8 cellular contexts compared by ENCODE assay signal in the genomic region with DNA sequence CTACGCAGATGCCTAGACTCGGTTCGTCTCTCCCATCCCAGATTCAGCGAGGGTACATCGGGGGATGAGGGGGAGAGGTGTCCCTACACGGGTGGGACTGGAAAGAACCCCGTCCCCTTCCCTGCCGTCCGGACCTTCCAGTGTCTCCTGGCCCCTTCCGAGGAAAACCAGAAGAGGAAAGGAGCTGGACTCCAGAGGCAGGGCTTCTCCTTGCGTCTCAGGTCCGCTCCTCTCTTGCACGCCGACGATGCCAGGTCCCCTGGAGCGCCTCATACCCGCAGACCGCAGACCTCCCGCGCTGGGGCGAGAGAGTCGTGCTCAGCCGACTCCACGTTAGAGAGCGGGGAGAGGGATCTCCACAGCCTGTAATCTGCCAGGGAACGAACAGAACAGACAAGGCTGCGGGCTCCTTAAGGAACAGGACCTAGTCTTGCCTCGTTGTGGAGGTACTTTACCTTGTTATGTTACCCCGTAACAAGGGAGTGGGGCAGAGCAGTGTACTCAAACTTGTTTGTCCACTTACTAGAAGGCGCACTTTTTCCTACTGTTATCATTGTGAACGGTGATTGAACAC. TPM values are rescaled to one million over a fixed set of nuclear protein-coding genes. Genes with fewer than 3 reads are reported as not detected.
DNase-seq lines count a peak whose midpoint lies in the region; ATAC-seq and TF ChIP-seq lines count a peak whose summit lies in the region.

No MANE protein-coding gene starts in this region.

- DNase-seq in NCI-H524 (lab: John Stamatoyannopoulos, UW), result peak; percentile 58 to 79
- DNase-seq in NCI-H524 treated with DMSO at 0.1 percent for 48 hours (lab: John Stamatoyannopoulos, UW), result no peak
- DNase-seq in NCI-H345 (lab: John Stamatoyannopoulos, UW), result peak; percentile 72
- peak; percentile 66 for DNase-seq in activated CD4-positive, alpha-beta memory T cell treated with anti-CD3 and anti-CD28 coated beads, Interleukin-2, amount 10 ng/mL, durations not matched to agents 7 days and 5 days
- DNase-seq in epithelial cell of esophagus (ENCODE audit: low read depth), result peak; percentile 73
- DNase-seq in myocyte (ENCODE audit: low read depth), result peak; percentile 84
- peak; percentile 48 for DNase-seq in stromal cell of bone marrow (ENCODE audit: low read depth)

- H3K4me1 Mint-ChIP-seq in activated CD4-positive, alpha-beta memory T cell treated with anti-CD3 and anti-CD28 coated beads, Interleukin-2, amount 10 ng/mL, durations not matched to agents 7 days and 5 days, result peaks cover 31% of the 10 kb centered on the region

- ATAC-seq in HG02884 (IDR thresholded peaks at IDR 0.05; ENCODE audit: unreplicated experiment), result peak; percentile 19

- peak overlapping the region; percentile 80 for H3K27ac Mint-ChIP-seq in activated CD4-positive, alpha-beta memory T cell treated with anti-CD3 and anti-CD28 coated beads, Interleukin-2, amount 10 ng/mL, durations not matched to agents 7 days and 5 days

- peak overlapping the region; percentile 72 for H3K4me3 ChIP-seq in epithelial cell of esophagus (ENCODE audit: low read length)

- peak overlapping the region; percentile 87 for H3K4me3 Mint-ChIP-seq in activated CD4-positive, alpha-beta memory T cell treated with anti-CD3 and anti-CD28 coated beads, Interleukin-2, amount 10 ng/mL, durations not matched to agents 7 days and 5 days

- H3K27me3 Mint-ChIP-seq in activated CD4-positive, alpha-beta memory T cell treated with anti-CD3 and anti-CD28 coated beads, Interleukin-2, amount 10 ng/mL, durations not matched to agents 7 days and 5 days, result peaks cover 20% of the 10 kb centered on the region

- CTCF ChIA-PET in activated CD4-positive, alpha-beta memory T cell treated with anti-CD3 and anti-CD28 coated beads, Interleukin-2, amount 10 ng/mL, durations not matched to agents 7 days and 5 days (lab: Charles Lee), result interaction anchor here (1.1 to 13.0 kb wide), 5 partner anchors 12 to 51 kb away, joined by 3 to 167 read pairs (median 5); no protein-coding TSS in a partner anchor

- H3K9me3 Mint-ChIP-seq in activated CD4-positive, alpha-beta memory T cell treated with anti-CD3 and anti-CD28 coated beads, Interleukin-2, amount 10 ng/mL, durations not matched to agents 7 days and 5 days, result no peaks in the 10 kb centered on the region

- POLR2A ChIA-PET in activated CD4-positive, alpha-beta memory T cell treated with anti-CD3 and anti-CD28 coated beads, Interleukin-2, amount 10 ng/mL, durations not matched to agents 7 days and 5 days (lab: Charles Lee), result interaction anchor here (1.0 to 4.5 kb wide), 4 partner anchors 8 to 51 kb away, joined by 3 to 21 read pairs (median 10); no protein-coding TSS in a partner anchor

- no peak for TF ChIP-seq CTCF in epithelial cell of esophagus (IDR thresholded peaks at IDR 0.05; ENCODE audit: insufficient read depth, low read depth, low read length, missing control alignments)

- H3K36me3 Mint-ChIP-seq in activated CD4-positive, alpha-beta memory T cell treated with anti-CD3 and anti-CD28 coated beads, Interleukin-2, amount 10 ng/mL, durations not matched to agents 7 days and 5 days (ENCODE audit: low read depth), result no peaks in the 10 kb centered on the region

RNA-seq across cellular contexts. Expression of gene IMPDH1, which starts 0.4 kb away (rescaled TPM):
- 10 to 100 TPM; 64.7 to 67.4 TPM for total RNA-seq in activated CD4-positive, alpha-beta memory T cell treated with anti-CD3 and anti-CD28 coated beads, Interleukin-2, amount 10 ng/mL, durations not matched to agents 7 days and 5 days
- total RNA-seq in myocyte, result 34.3 and 35.4 TPM in 2 replicates
- polyA plus RNA-seq in myocyte (2012), result 46.3 TPM

RNA-seq across cellular contexts. Expression of gene HILPDA, which starts 45.5 kb away (rescaled TPM):
- 10 to 100 TPM; 51.8 to 53.4 TPM for total RNA-seq in activated CD4-positive, alpha-beta memory T cell treated with anti-CD3 and anti-CD28 coated beads, Interleukin-2, amount 10 ng/mL, durations not matched to agents 7 days and 5 days
- total RNA-seq in myocyte, result 7.3 and 10.0 TPM in 2 replicates
- polyA plus RNA-seq in myocyte (2012), result 13.4 TPM

RNA-seq across cellular contexts. Expression of gene PRRT4, which starts 48.7 kb away (rescaled TPM):
- total RNA-seq in activated CD4-positive, alpha-beta memory T cell treated with anti-CD3 and anti-CD28 coated beads, Interleukin-2, amount 10 ng/mL, durations not matched to agents 7 days and 5 days, result not detected
- 4.2 and 7.3 TPM in 2 replicates for total RNA-seq in myocyte
- polyA plus RNA-seq in myocyte (2012), result 6.3 TPM
